ENCODE assay signal across 19 cellular contexts in the genomic region with DNA sequence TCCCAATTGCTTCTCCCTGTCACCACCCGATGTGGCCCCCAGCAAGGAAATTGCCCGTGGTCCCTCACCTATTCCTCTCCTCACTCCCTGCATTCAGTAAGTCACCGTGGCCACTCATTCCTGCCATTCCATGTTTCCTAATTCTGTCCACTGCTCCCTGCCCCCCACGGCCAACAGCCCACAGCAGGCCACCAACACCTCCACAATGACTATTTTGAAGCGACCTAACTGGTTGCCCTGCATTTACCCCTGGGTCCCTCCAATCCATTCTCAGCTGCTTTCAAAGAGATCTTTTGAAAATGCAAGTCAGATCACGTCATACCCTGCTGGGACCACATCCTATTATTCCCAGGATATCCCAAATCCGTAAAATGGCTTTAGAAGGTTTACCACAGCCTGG.
"Had no signal": no experiment of that assay in that cellular context is flagged by ENCODE, and none has a peak within 500 bp of the region (broad histone marks: within the 10 kb centered on the region; RNA-seq: fewer than 3 reads in every experiment).

No MANE protein-coding gene starts in this region.

- H3K9me3 ChIP-seq: colonic mucosa, esophagus squamous epithelium, lower lobe of right lung, psoas muscle, sigmoid colon, stomach, thyroid gland had no signal

- H3K9me3 Mint-ChIP-seq: dendritic cell treated with granulocyte-macrophage colony-stimulating factor and Interleukin-4, amounts not matched to agents 40 ng/mL and 50 ng/mL, for 4 days had no signal

- H3K27ac ChIP-seq: colonic mucosa, esophagus squamous epithelium, lower lobe of right lung, psoas muscle, sigmoid colon, stomach, thyroid gland had no signal

- H3K27me3 ChIP-seq: colonic mucosa, esophagus squamous epithelium, sigmoid colon, stomach, thyroid gland had no signal

- H3K36me3 Mint-ChIP-seq: natural killer cell; stimulated activated effector memory CD8-positive, alpha-beta T cell treated with anti-CD3 and anti-CD28 coated beads, Interleukin-12 subunit alpha, Interleukin-12 subunit beta, amount 100 ng/mL, for 72 hours had no signal

- DNase-seq: central memory CD4-positive, alpha-beta T cell; colonic mucosa; effector memory CD4-positive, alpha-beta T cell; erythroblast; esophagus squamous epithelium; left ventricle myocardium superior; lower lobe of right lung; natural killer cell; psoas muscle; right cardiac atrium; sigmoid colon; stimulated activated CD4-positive, alpha-beta T cell treated with anti-CD3 and anti-CD28 coated beads, Interleukin-2, amount 100 ng/mL, for 24 hours; stimulated activated CD4-positive, alpha-beta T cell treated with anti-CD3 and anti-CD28 coated beads, Interleukin-4, amount 100 ng/mL, for 24 hours; stimulated activated naive CD4-positive, alpha-beta T cell treated with Interleukin-2 at 50 U/mL for 16 hours; stomach; thyroid gland had no signal

- H3K27ac Mint-ChIP-seq: dendritic cell treated with granulocyte-macrophage colony-stimulating factor and Interleukin-4, amounts not matched to agents 40 ng/mL and 50 ng/mL, for 4 days; natural killer cell; stimulated activated effector memory CD8-positive, alpha-beta T cell treated with anti-CD3 and anti-CD28 coated beads, Interleukin-12 subunit alpha, Interleukin-12 subunit beta, amount 100 ng/mL, for 72 hours; type B pancreatic cell had no signal

- H3K4me3 ChIP-seq: colonic mucosa, esophagus squamous epithelium, lower lobe of right lung, psoas muscle, sigmoid colon, stomach, thyroid gland had no signal

- H3K4me1 ChIP-seq: colonic mucosa, lower lobe of right lung, psoas muscle, stomach had no signal

- H3K36me3 ChIP-seq: colonic mucosa, esophagus squamous epithelium, lower lobe of right lung, sigmoid colon, stomach, thyroid gland had no signal

- H3K4me1 Mint-ChIP-seq: natural killer cell; stimulated activated effector memory CD8-positive, alpha-beta T cell treated with anti-CD3 and anti-CD28 coated beads, Interleukin-12 subunit alpha, Interleukin-12 subunit beta, amount 100 ng/mL, for 72 hours had no signal

- H3K4me3 Mint-ChIP-seq: dendritic cell treated with granulocyte-macrophage colony-stimulating factor and Interleukin-4, amounts not matched to agents 40 ng/mL and 50 ng/mL, for 4 days; natural killer cell; stimulated activated effector memory CD8-positive, alpha-beta T cell treated with anti-CD3 and anti-CD28 coated beads, Interleukin-12 subunit alpha, Interleukin-12 subunit beta, amount 100 ng/mL, for 72 hours; type B pancreatic cell had no signal
